Comparison of ENCODE assay signal across 9 cellular contexts in the genomic region with DNA sequence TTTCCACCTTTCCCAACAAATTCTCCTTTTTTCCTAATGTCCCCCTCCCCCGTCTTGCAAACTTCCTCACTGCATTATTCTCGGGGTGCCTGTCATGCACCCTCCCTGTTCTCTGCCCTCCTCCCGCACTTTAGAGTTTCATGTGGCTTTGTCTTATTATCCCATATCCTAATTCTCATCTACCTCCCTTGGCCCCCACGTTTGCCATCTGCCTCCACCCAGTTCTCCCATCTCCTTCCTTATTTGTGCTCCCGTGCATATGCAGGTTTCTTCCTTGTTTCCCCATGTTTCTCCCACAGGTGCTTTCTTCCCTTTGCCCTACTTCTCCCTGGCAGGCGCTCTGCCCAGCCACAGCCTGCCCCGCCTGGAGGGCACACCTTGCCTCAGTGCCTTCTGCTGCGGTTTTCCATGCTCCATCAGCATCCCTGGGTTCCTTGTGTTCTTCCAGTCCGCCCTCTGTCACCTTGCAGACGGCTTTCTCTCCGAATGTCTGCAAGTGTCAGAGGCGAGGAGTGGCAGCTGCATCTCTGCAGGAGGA. TPM values are rescaled to one million over a fixed set of nuclear protein-coding genes. Genes with fewer than 3 reads are reported as not detected.
A peak's percentile ranks its signal among the peaks of the same experiment; 100 is the strongest.
DNase-seq lines count a peak whose midpoint lies in the region; ATAC-seq and TF ChIP-seq lines count a peak whose summit lies in the region.
"Had no signal": no experiment of that assay in that cellular context is flagged by ENCODE, and none has a peak within 500 bp of the region (broad histone marks: within the 10 kb centered on the region; RNA-seq: fewer than 3 reads in every experiment).

No MANE protein-coding gene starts in this region.

- no peaks in the 10 kb centered on the region for H3K36me3 ChIP-seq in ACC112 (ENCODE audit: insufficient read depth, low read length)
- H3K36me3 ChIP-seq in colonic mucosa = no peaks in the 10 kb centered on the region
- peaks cover 0 to 5% of the 10 kb centered on the region in 2 donors for H3K36me3 ChIP-seq in muscle layer of duodenum (ENCODE audit: control insufficient read depth in 1 of 2, insufficient read depth in 2 of 2, low read length in 2 of 2)
- H3K36me3 ChIP-seq in aorta (ENCODE audit: control insufficient read depth in 1 of 2, insufficient read depth in 2 of 2, low read length in 1 of 2) = no peaks in the 10 kb centered on the region

- WGBS in aorta, 2 donors = 72 to 79% methylated on average over 12 of the region's 12 CpGs
- 44 to 52% methylated on average over 12 of the region's 12 CpGs for WGBS in lower leg skin, 2 donors

- H3K27me3 ChIP-seq in ACC112 (ENCODE audit: insufficient read depth, low read length) (no peaks in the 10 kb centered on the region), colonic mucosa (no peaks in the 10 kb centered on the region), muscle layer of duodenum (ENCODE audit: low read depth, low read length) (no peaks in the 10 kb centered on the region), aorta (ENCODE audit: control insufficient read depth in 1 of 2, insufficient read depth in 2 of 2, low read length in 1 of 2) (no peaks in the 10 kb centered on the region)

- peak overlapping the region; percentile 46 to 94 for H3K9ac ChIP-seq in colonic mucosa (ENCODE audit: low read depth in 2 of 2, low read length in 2 of 2)

- peak overlapping the region; percentile 21; the same call in 1 of the 2 replicates for H3K27ac Mint-ChIP-seq in HFFc6

- no peak for TF ChIP-seq POLR2A in lower leg skin (IDR thresholded peaks at IDR 0.05)

- H3K4me3 ChIP-seq in ACC112 (ENCODE audit: low read depth, low read length) = peak overlapping the region; percentile 85
- peak overlapping the region; percentile 98 for H3K4me3 ChIP-seq in colonic mucosa
- H3K4me3 ChIP-seq in muscle layer of duodenum (ENCODE audit: low read depth in 1 of 2, low read length in 2 of 2) = peak overlapping the region; percentile 73 to 79
- no peak overlapping the region for H3K4me3 ChIP-seq in aorta (ENCODE audit: low read length in 2 of 2)
- H3K4me3 ChIP-seq in lower leg skin (ENCODE audit: low read depth, poor library complexity, severe bottlenecking) = no peak overlapping the region

- ATAC-seq in aorta (ENCODE audit: low FRiP score) = no peak
- ATAC-seq in GM18519 (IDR thresholded peaks at IDR 0.05; ENCODE audit: low FRiP score, unreplicated experiment) = no peak
- no peak for ATAC-seq in HG03280 (IDR thresholded peaks at IDR 0.05; ENCODE audit: unreplicated experiment)

- intact Hi-C loops in colonic mucosa (cut with DNase I) (no loop called here), aorta (cut with DNase I) (loop anchor here in 1 of 2 donors (5.0 kb wide), 1 partner anchor 90 kb away; no protein-coding TSS in a partner anchor), lower leg skin (cut with DNase I; ENCODE audit: low total_unique reads) (no loop called here)

- no peaks in the 10 kb centered on the region for H3K9me3 Mint-ChIP-seq in HFFc6

- peaks cover 10% of the 10 kb centered on the region for H3K36me3 Mint-ChIP-seq in HFFc6 (ENCODE audit: low read depth)

- H3K27ac ChIP-seq in ACC112 (ENCODE audit: low read depth, low read length) = no peak overlapping the region
- peak overlapping the region; percentile 88 for H3K27ac ChIP-seq in colonic mucosa
- H3K27ac ChIP-seq in muscle layer of duodenum (ENCODE audit: low read length) = peak overlapping the region; percentile 67
- H3K27ac ChIP-seq in aorta (ENCODE audit: low read depth in 1 of 2, low read length in 2 of 2) = no peak overlapping the region

- no peak for DNase-seq in HFFc6
- DNase-seq in colonic mucosa = peak; percentile 87
- DNase-seq in aorta = no peak
- DNase-seq in lower leg skin (ENCODE audit: low spot score in 2 of 2) = no peak
- DNase-seq: effector CD4-positive, alpha-beta T cell had no signal

- H3K27me3 Mint-ChIP-seq in HFFc6 (ENCODE audit: insufficient read depth) = peaks cover 5% of the 10 kb centered on the region

- no peak overlapping the region for H2AFZ ChIP-seq in ACC112 (ENCODE audit: low read length, unreplicated experiment)

- peak overlapping the region; percentile 89 for H3K4me3 Mint-ChIP-seq in HFFc6

- TF ChIP-seq CTCF in HFFc6 (IDR thresholded peaks at IDR 0.05) (no peak), colonic mucosa (IDR thresholded peaks at IDR 0.05) (no peak), lower leg skin (IDR thresholded peaks at IDR 0.05) (no peak)

- H3K9me3 ChIP-seq in colonic mucosa (no peaks in the 10 kb centered on the region), muscle layer of duodenum (ENCODE audit: control insufficient read depth in 1 of 2, low read length in 2 of 2) (no peaks in the 10 kb centered on the region), aorta (ENCODE audit: control insufficient read depth, low read length) (no peaks in the 10 kb centered on the region)

- H3K79me2 ChIP-seq in ACC112 (ENCODE audit: control insufficient read depth, insufficient read depth, low read length, unreplicated experiment) = peaks cover 3% of the 10 kb centered on the region

- H3K4me1 ChIP-seq in ACC112 (ENCODE audit: control insufficient read depth, insufficient read depth, low read length, unreplicated experiment) (peaks cover 3% of the 10 kb centered on the region), colonic mucosa (no peaks in the 10 kb centered on the region), muscle layer of duodenum (ENCODE audit: control insufficient read depth in 1 of 2, insufficient read depth in 2 of 2, low read length in 2 of 2) (peaks cover 0 to 14% of the 10 kb centered on the region in 2 donors), aorta (ENCODE audit: control insufficient read depth in 1 of 2, insufficient read depth in 2 of 2, low read length in 2 of 2) (no peaks in the 10 kb centered on the region)

- peaks cover 59% of the 10 kb centered on the region for H3K4me1 Mint-ChIP-seq in HFFc6 (ENCODE audit: low read depth)

RNA-seq across cellular contexts. Expression of a gene that starts 1.5 kb away (rescaled TPM):
- 1 to 10 TPM; 7.0 to 9.2 (median 8.4) TPM for total RNA-seq in HFFc6 (2021; fragmentation: NEBNext Ultra II Directional; extraction: Animal tissue kit (Norgen Biotek cat#: 25700))
- total RNA-seq in colonic mucosa (10 to 100 TPM; 41.5 to 43.8 TPM), aorta (10 to 100 TPM; 10.9 to 18.2 TPM), lower leg skin (10 to 100 TPM; 30.6 to 78.3 (median 46.2) TPM)
- 1 to 10 TPM; 6.1 to 7.1 TPM for polyA plus RNA-seq in aorta

Comparison
In these comparisons a context has a peak if more than half of its experiments do, and no peak if none do; other contexts are left out.
1. H3K27ac ChIP-seq: peak in colonic mucosa (single experiment) and muscle layer of duodenum (single experiment); none in ACC112 (single experiment) and aorta (0 of 2).
2. H3K4me3 ChIP-seq: peak in ACC112 (single experiment), colonic mucosa (single experiment) and muscle layer of duodenum (2 of 2); none in aorta (0 of 2) and lower leg skin (single experiment).